In the genomic region with DNA sequence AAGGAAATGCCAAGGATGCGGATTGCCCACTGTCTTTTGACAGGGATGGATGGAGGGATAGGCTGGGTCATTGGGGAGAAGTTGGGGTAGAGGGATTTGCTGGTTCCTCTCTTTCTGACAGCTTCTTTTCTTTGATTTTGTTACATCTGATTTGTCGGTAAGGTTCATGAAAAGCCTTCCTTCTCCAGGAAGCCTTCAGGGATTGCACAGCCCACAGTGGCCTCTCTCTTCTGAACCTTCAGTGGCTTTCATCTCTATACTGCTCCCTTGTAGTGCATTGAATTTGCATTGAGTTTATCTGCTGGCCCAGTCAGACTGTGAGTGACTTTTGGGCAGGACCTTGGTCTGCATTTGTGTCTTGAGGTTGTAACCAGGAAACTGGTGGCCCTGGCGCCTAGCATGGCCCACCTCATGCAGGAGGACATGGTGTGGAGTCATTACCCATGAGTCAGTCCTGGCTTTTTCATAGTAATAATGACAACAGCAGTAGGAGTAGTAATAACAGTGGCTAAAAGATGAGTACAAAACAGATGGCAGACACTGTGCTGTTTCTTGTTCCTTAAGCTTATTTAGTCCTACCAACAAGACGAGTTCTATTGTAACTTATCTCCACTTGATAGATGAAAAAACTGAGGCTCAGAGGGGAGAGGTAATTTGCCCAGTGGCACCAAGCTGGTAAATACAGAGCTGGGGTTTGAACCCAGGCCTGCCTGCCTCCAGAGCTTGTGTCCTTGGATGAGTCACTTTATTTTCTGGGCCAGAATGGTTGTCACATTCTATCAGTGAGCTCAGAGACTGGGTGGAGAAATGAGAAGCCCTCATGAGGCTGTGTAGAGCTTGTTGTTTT, we compare ENCODE assay signal across 1 cellular context.
TF ChIP-seq lines count a peak whose summit lies in the region.

No MANE protein-coding gene starts in this region.

TF ChIP-seq in SK-N-SH treated with all-trans-retinoic acid at 6 μM for 48 hours, 23 proteins besides CTCF, POLR2A, EP300 and RAD21 (continued from another document):
- TF ChIP-seq, protein P1, sequence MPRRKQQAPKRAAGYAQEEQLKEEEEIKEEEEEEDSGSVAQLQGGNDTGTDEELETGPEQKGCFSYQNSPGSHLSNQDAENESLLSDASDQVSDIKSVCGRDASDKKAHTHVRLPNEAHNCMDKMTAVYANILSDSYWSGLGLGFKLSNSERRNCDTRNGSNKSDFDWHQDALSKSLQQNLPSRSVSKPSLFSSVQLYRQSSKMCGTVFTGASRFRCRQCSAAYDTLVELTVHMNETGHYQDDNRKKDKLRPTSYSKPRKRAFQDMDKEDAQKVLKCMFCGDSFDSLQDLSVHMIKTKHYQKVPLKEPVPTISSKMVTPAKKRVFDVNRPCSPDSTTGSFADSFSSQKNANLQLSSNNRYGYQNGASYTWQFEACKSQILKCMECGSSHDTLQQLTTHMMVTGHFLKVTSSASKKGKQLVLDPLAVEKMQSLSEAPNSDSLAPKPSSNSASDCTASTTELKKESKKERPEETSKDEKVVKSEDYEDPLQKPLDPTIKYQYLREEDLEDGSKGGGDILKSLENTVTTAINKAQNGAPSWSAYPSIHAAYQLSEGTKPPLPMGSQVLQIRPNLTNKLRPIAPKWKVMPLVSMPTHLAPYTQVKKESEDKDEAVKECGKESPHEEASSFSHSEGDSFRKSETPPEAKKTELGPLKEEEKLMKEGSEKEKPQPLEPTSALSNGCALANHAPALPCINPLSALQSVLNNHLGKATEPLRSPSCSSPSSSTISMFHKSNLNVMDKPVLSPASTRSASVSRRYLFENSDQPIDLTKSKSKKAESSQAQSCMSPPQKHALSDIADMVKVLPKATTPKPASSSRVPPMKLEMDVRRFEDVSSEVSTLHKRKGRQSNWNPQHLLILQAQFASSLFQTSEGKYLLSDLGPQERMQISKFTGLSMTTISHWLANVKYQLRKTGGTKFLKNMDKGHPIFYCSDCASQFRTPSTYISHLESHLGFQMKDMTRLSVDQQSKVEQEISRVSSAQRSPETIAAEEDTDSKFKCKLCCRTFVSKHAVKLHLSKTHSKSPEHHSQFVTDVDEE (CRISPR knock-in tag; IDR thresholded peaks at IDR 0.05): no peak
